ENCODE assay signal across 8 cellular contexts in genomic region chr15:40441012-40441735, GRCh38. TPM values are rescaled to one million over a fixed set of nuclear protein-coding genes. Genes with fewer than 3 reads are reported as not detected.
DNase-seq lines count a peak whose midpoint lies in the region; ATAC-seq and TF ChIP-seq lines count a peak whose summit lies in the region.

No MANE protein-coding gene starts in this region.

- H3K79me2 ChIP-seq in smooth muscle cell (ENCODE audit: low read depth): peaks cover 43% of the 10 kb centered on the region

- H3K27ac ChIP-seq in BLaER1: peak overlapping the region; percentile 74
- peak overlapping the region; percentile 53 for H3K27ac ChIP-seq in right cardiac atrium (ENCODE audit: low read length)
- no peak overlapping the region for H3K27ac ChIP-seq in smooth muscle cell (ENCODE audit: low read depth)

- H3K9me3 ChIP-seq in BLaER1 (no peaks in the 10 kb centered on the region), right cardiac atrium (ENCODE audit: control insufficient read depth, low read length) (no peaks in the 10 kb centered on the region), smooth muscle cell (replicated peaks; ENCODE audit: low read depth) (no peaks in the 10 kb centered on the region)

- no peak overlapping the region for H2AFZ ChIP-seq in smooth muscle cell (ENCODE audit: low read depth)

- WGBS in right cardiac atrium: under 1% methylated on average over 113 of the region's 117 CpGs
- WGBS in smooth muscle cell (ENCODE audit: low lambda C conversion rate): no CpG with 5 or more reads among the region's 117 CpGs

- H3K27me3 ChIP-seq in BLaER1 (peaks cover 44% of the 10 kb centered on the region; the same call in 1 of the 2 replicates), right cardiac atrium (ENCODE audit: control insufficient read depth, insufficient read depth) (no peaks in the 10 kb centered on the region), smooth muscle cell (ENCODE audit: low read depth) (no peaks in the 10 kb centered on the region)

- peaks cover 67% of the 10 kb centered on the region for H3K4me1 ChIP-seq in BLaER1
- peaks cover 10% of the 10 kb centered on the region for H3K4me1 ChIP-seq in right cardiac atrium (ENCODE audit: control insufficient read depth, insufficient read depth, low read length)
- peaks cover 39% of the 10 kb centered on the region for H3K4me1 ChIP-seq in smooth muscle cell (ENCODE audit: low read depth)

- H3F3A ChIP-seq in smooth muscle cell (ENCODE audit: low read depth): peaks cover 11% of the 10 kb centered on the region

- H3K4me3 ChIP-seq in BLaER1 (peak overlapping the region; percentile 92), right cardiac atrium (ENCODE audit: low read length) (peak overlapping the region; percentile 98), smooth muscle cell (peak overlapping the region; percentile 87)

- DNase-seq in activated CD8-positive, alpha-beta memory T cell treated with anti-CD3 and anti-CD28 coated beads, Interleukin-2, amount 50 U/mL, for 48 hours: peak; percentile 80
- DNase-seq in right cardiac atrium: no peak
- peak; percentile 72 for DNase-seq in smooth muscle cell (lab: John Stamatoyannopoulos, UW; ENCODE audit: unreplicated experiment)
- DNase-seq in NCI-H345 treated with DMSO at 0.1 percent for 48 hours (lab: John Stamatoyannopoulos, UW; ENCODE audit: unreplicated experiment): no peak
- DNase-seq in iPS-NIHi11 (ENCODE audit: low spot score): no peak

- intact Hi-C loops in right cardiac atrium (cut with DNase I): loop anchor here in 1 of 4 donors (10.0 kb wide), 1 partner anchor 64 kb away; no protein-coding TSS in a partner anchor

- H4K20me1 ChIP-seq in BLaER1 (peaks cover 51% of the 10 kb centered on the region), smooth muscle cell (ENCODE audit: low read depth) (peaks cover 46% of the 10 kb centered on the region)

- no peak for TF ChIP-seq CTCF in smooth muscle cell (IDR thresholded peaks at IDR 0.05; ENCODE audit: borderline replicate concordance, insufficient read depth, poor library complexity, severe bottlenecking)

- peak; percentile 40 for ATAC-seq in GM19023 (IDR thresholded peaks at IDR 0.05; ENCODE audit: unreplicated experiment)
- peak; percentile 23 for ATAC-seq in HG03139 (IDR thresholded peaks at IDR 0.05; ENCODE audit: unreplicated experiment)
- ATAC-seq in right cardiac atrium: no peak

- H3K4me2 ChIP-seq in BLaER1 (peak overlapping the region; percentile 97), smooth muscle cell (peak overlapping the region; percentile 96)

- 0 out of 2 replicates have a peak, but pooled peaks cover 8% of the 10 kb centered on the region for H3K36me3 ChIP-seq in BLaER1
- H3K36me3 ChIP-seq in smooth muscle cell (ENCODE audit: low read depth): no peaks in the 10 kb centered on the region

- peak overlapping the region; percentile 86 for H3K9ac ChIP-seq in BLaER1
- peak overlapping the region; percentile 58 for H3K9ac ChIP-seq in smooth muscle cell (ENCODE audit: low read depth)

RNA-seq across cellular contexts. Expression of gene BAHD1, which starts 0.4 kb away (rescaled TPM):
- total RNA-seq in right cardiac atrium: 10 to 100 TPM; 15.4 to 17.8 (median 16.9) TPM
- polyA plus RNA-seq in right cardiac atrium: 11.6 TPM
- 7.9 and 8.4 TPM in 2 replicates for total RNA-seq in smooth muscle cell
- polyA plus RNA-seq in smooth muscle cell: 11.1 and 13.4 TPM in 2 replicates

RNA-seq across cellular contexts. Expression of gene CHST14, which starts 29.6 kb away (rescaled TPM):
- total RNA-seq in right cardiac atrium (10 to 100 TPM; 11.5 to 13.9 (median 12.5) TPM), smooth muscle cell (19.1 and 20.5 TPM in 2 replicates)
- polyA plus RNA-seq in right cardiac atrium (11.6 TPM), smooth muscle cell (23.7 and 24.6 TPM in 2 replicates)

RNA-seq across cellular contexts. Expression of gene IVD, which starts 35.6 kb away (rescaled TPM):
- total RNA-seq in right cardiac atrium (10 to 100 TPM; 60.5 to 85.6 (median 75.4) TPM), smooth muscle cell (17.4 and 20.3 TPM in 2 replicates)
- polyA plus RNA-seq in right cardiac atrium (60.5 TPM), smooth muscle cell (37.8 and 38.3 TPM in 2 replicates)

RNA-seq across cellular contexts. Expression of gene KNSTRN, which starts 58.7 kb away (rescaled TPM):
- total RNA-seq in right cardiac atrium (1 to 10 TPM; 8.9 to 10.0 (median 9.3) TPM), smooth muscle cell (24.1 and 27.0 TPM in 2 replicates)
- polyA plus RNA-seq in right cardiac atrium (9.4 TPM), smooth muscle cell (15.4 and 17.3 TPM in 2 replicates)

Comparison
In these comparisons a context has a peak if more than half of its experiments do, and no peak if none do; other contexts are left out.
1. ATAC-seq: peak in GM19023 (single experiment) and HG03139 (single experiment); none in right cardiac atrium (0 of 2).
2. DNase-seq: peak in activated CD8-positive, alpha-beta memory T cell treated with anti-CD3 and anti-CD28 coated beads, Interleukin-2, amount 50 U/mL, for 48 hours (single experiment) and smooth muscle cell (single experiment); none in right cardiac atrium (0 of 3), NCI-H345 treated with DMSO at 0.1 percent for 48 hours (single experiment) and iPS-NIHi11 (single experiment).
3. Peak in every context shown above with its lines, with median percentiles within 50 percentile points of each other: H3K4me3 ChIP-seq.